20 cellular contexts compared by ENCODE assay signal in the genomic region with DNA sequence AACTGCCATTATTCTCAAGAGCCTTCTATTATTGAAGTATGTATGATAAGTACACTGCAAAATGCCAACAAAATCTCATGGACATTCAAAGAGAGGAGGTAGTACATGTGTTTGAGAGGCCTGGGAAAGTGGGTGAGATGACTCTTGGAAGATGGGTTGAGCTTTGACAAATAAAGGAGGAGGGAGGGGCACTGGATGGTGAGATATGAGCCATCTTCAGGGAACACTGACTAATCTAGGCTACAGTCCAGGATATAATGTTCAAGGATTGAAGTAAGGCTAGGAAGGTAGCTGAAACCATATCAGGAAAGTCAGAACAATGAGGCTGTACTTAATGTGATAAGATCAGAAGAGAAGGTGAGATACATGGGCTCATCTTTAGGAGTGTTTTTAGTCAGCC.
"Had no signal": no experiment of that assay in that cellular context is flagged by ENCODE, and none has a peak within 500 bp of the region (broad histone marks: within the 10 kb centered on the region; RNA-seq: fewer than 3 reads in every experiment).

No MANE protein-coding gene starts in this region.

- DNase-seq: activated CD4-positive, alpha-beta T cell treated with anti-CD3 and anti-CD28 coated beads for 4 hours; activated CD8-positive, alpha-beta T cell treated with anti-CD3 and anti-CD28 coated beads for 36 hours; activated effector memory CD4-positive, alpha-beta T cell treated with anti-CD3 and anti-CD28 coated beads, Interleukin-2, amount 50 U/mL, for 16 hours; activated T-cell treated with anti-CD3 and anti-CD28 coated beads, Interleukin-2, amount 50 U/mL, for 48 hours; adrenal gland; central memory CD4-positive, alpha-beta T cell; effector CD4-positive, alpha-beta T cell; gastrocnemius medialis; heart left ventricle; mammary epithelial cell; naive B cell; ovary; sigmoid colon; stimulated activated CD4-positive, alpha-beta T cell treated with anti-CD3 and anti-CD28 coated beads, Interleukin-1b, Interleukin-23, amount 100 ng/mL, for 48 hours; stomach; T-helper 17 cell; testis; upper lobe of left lung had no signal

- H3K4me1 ChIP-seq: adrenal gland, gastrocnemius medialis, stomach had no signal

- H3K9me3 ChIP-seq: adrenal gland, gastrocnemius medialis, ovary, sigmoid colon, stomach, testis, upper lobe of left lung had no signal

- ATAC-seq: activated CD8-positive, alpha-beta T cell treated with anti-CD3 and anti-CD28 coated beads for 36 hours; gastrocnemius medialis; heart left ventricle; left lobe of liver; T-helper 17 cell had no signal

- H3K36me3 ChIP-seq: adrenal gland, gastrocnemius medialis, heart left ventricle, ovary, sigmoid colon, stomach, upper lobe of left lung had no signal

- H3K27me3 ChIP-seq: adrenal gland, gastrocnemius medialis, heart left ventricle, ovary, sigmoid colon, stomach, testis, upper lobe of left lung had no signal

- H3K4me3 ChIP-seq: adrenal gland, coronary artery, gastrocnemius medialis, heart left ventricle, ovary, sigmoid colon, stomach, testis, upper lobe of left lung had no signal

- H3K27ac ChIP-seq: adrenal gland, coronary artery, gastrocnemius medialis, heart left ventricle, ovary, sigmoid colon, stomach, testis, upper lobe of left lung had no signal
